ENCODE assay signal across 8 cellular contexts in the genomic region with DNA sequence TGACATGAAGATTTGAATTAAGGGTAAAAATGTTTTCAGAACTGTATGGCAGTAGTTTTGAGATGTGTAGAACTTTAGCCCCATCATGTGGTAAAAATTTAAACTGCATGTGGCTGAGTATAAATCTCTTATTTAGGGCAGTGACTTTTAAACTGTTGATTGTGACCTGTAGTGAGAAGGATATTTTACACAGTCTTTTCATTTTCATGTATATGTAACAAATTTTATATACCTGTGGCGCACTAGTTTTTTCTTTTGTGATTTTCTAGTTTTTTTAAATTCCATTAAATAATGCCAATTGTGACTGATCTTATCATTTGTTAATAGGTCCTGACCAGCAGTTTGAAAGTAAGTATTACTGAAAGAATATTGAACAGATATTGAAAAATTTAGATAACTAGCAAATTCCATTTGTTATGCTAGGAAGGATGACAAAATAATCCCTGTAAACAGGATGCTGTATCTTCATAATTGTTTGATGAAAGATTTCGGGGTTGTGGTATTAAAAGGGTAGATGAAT. TPM values are rescaled to one million over a fixed set of nuclear protein-coding genes. Genes with fewer than 3 reads are reported as not detected.
DNase-seq lines count a peak whose midpoint lies in the region; ATAC-seq, FAIRE-seq and TF ChIP-seq lines count a peak whose summit lies in the region.

No MANE protein-coding gene starts in this region.

- no peak for ATAC-seq in GM21367 (IDR thresholded peaks at IDR 0.05; ENCODE audit: unreplicated experiment)

- H3K9me3 ChIP-seq in WERI-Rb-1 (ENCODE audit: severe bottlenecking) (no peaks in the 10 kb centered on the region), neural progenitor cell (ENCODE audit: low read depth) (no peaks in the 10 kb centered on the region)

- peaks cover 18% of the 10 kb centered on the region for H3K36me3 Mint-ChIP-seq in neural progenitor cell

- H3K27ac Mint-ChIP-seq in neural progenitor cell = no peak overlapping the region

- H3F3A ChIP-seq in neural progenitor cell (ENCODE audit: low read depth) = peaks cover 17% of the 10 kb centered on the region

- no peak overlapping the region for H3K9ac ChIP-seq in neural progenitor cell

- no peaks in the 10 kb centered on the region for H3K4me1 Mint-ChIP-seq in neural progenitor cell

- H3K4me1 ChIP-seq in neural progenitor cell = no peaks in the 10 kb centered on the region

- no peak overlapping the region for H3K4me2 ChIP-seq in neural progenitor cell

- DNase-seq in D721Med (ENCODE audit: insufficient read length, low spot score) (no peak), GM19238 (ENCODE audit: insufficient read length, low spot score) (peak; percentile 2), NCI-H1105 treated with DMSO at 0.1 percent for 48 hours (lab: John Stamatoyannopoulos, UW) (peak; percentile 34), WERI-Rb-1 (no peak), fibroblast of peridontal ligament (ENCODE audit: extremely low read depth) (peak; percentile 86), neural progenitor cell (ENCODE audit: low spot score) (peak; percentile 51), ureter (ENCODE audit: low spot score) (no peak)

- H3K27me3 Mint-ChIP-seq in neural progenitor cell (ENCODE audit: insufficient read depth, low read depth) = no peaks in the 10 kb centered on the region

- H3K79me2 ChIP-seq in neural progenitor cell (ENCODE audit: low read depth) = peaks cover 100% of the 10 kb centered on the region

- no peaks in the 10 kb centered on the region for H3K9me3 Mint-ChIP-seq in neural progenitor cell

- no peaks in the 10 kb centered on the region for H3K27me3 ChIP-seq in WERI-Rb-1 (ENCODE audit: insufficient read depth, low read depth, severe bottlenecking)
- H3K27me3 ChIP-seq in neural progenitor cell = no peaks in the 10 kb centered on the region

- no peak overlapping the region for H3K4me3 Mint-ChIP-seq in neural progenitor cell

- H3K36me3 ChIP-seq in WERI-Rb-1 (peaks cover 39% of the 10 kb centered on the region), neural progenitor cell (peaks cover 17% of the 10 kb centered on the region)

- H4K20me1 ChIP-seq in neural progenitor cell (ENCODE audit: low read depth) = peaks cover 86% of the 10 kb centered on the region

- H3K4me3 ChIP-seq in WERI-Rb-1 (ENCODE audit: low read depth, low read length) (no peak overlapping the region), neural progenitor cell (no peak overlapping the region)

- peak; percentile 93 for FAIRE-seq in D721Med (lab: Jason Lieb, UNC)

- TF ChIP-seq CTCF in D721Med (IDR thresholded peaks at IDR 0.05; ENCODE audit: insufficient read depth, missing control alignments) (peak; percentile 86), WERI-Rb-1 (IDR thresholded peaks at IDR 0.05; ENCODE audit: low read depth, low read length) (peak; percentile 22; the same call in 1 of the 2 replicates), neural progenitor cell (IDR thresholded peaks at IDR 0.05) (peak; percentile 89)

- H3K27ac ChIP-seq in WERI-Rb-1 (no peak overlapping the region), neural progenitor cell (no peak overlapping the region)

- no peak overlapping the region for H2AFZ ChIP-seq in neural progenitor cell (replicated peaks)

RNA-seq across cellular contexts. Expression of gene GPBP1, which starts 47.2 kb away (rescaled TPM):
- total RNA-seq in neural progenitor cell (ENCODE audit: low replicate concordance) = 179 and 321 TPM in 2 replicates
- total RNA-seq in ureter = 98.5 TPM

Comparison
In these comparisons a context has a peak if more than half of its experiments do, and no peak if none do; other contexts are left out.
1. DNase-seq: peak in GM19238 (single experiment), NCI-H1105 treated with DMSO at 0.1 percent for 48 hours (single experiment), fibroblast of peridontal ligament (single experiment) and neural progenitor cell (single experiment); none in D721Med (single experiment), WERI-Rb-1 (single experiment) and ureter (single experiment).
2. CTCF ChIP-seq: peak in every context shown above with its lines; median percentile 89 in neural progenitor cell; 86 in D721Med; 22 in WERI-Rb-1.